Comparison of ENCODE assay signal across 8 cellular contexts in the genomic region with DNA sequence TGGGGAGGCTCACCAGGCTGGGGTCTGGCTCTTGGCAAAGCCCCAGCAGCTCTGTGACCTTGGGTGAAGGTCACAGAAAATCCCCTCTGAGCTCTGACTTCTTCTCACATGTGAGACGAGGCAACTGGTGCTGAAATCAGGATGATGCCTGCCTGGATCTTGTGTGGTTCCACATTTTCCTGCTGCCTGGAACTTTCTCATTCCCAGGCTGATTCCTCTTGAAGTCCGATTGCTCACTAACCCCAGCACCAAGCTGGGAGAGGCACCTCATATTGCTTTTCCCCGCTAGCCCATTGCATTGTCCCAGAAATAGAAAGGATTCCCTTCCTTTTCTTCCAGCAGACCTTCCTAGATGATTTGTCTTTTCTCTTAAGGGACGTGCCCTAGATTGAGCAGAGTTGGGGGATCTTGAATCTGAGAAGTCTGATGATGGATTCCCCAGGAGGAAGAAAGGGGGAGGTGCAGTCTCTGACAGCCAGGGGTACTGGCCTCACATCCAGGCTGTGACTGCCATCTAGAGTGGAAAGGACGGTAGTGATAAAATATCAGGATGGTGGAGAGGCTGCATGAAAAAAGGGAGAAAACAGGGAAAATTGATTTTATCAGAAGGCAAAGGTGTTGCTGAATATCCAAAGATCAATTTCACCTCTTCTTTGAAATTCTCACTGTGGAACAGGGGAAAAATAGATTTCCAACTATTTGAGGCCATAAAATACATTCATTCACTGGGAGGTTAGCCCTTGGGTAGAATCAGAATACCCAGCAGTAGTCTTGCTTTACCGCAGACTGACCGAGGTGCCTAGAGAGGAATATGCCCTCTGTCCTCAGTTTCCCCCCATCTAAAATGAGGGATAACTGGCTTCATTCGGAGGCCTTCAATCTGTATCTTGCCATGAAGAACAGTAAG.
DNase-seq lines count a peak whose midpoint lies in the region; ATAC-seq and TF ChIP-seq lines count a peak whose summit lies in the region.

No MANE protein-coding gene starts in this region.

- H3K4me3 Mint-ChIP-seq in activated naive CD8-positive, alpha-beta T cell treated with anti-CD3 and anti-CD28 coated beads for 36 hours, result no peak overlapping the region
- no peak overlapping the region for H3K4me3 Mint-ChIP-seq in glutamatergic neuron (ENCODE audit: unreplicated experiment)

- H3K4me1 ChIP-seq in ovary (ENCODE audit: insufficient read depth), result no peaks in the 10 kb centered on the region

- H3K27ac ChIP-seq in ovary, result no peak overlapping the region

- intact Hi-C loops in ovary (cut with DNase I), result loop anchor here in 2 of 4 donors (5.0 to 10.0 kb wide), 2 partner anchors 413 to 415 kb away; a partner anchor contains a TSS

- peak; percentile 69 for TF ChIP-seq CTCF in glutamatergic neuron (IDR thresholded peaks at IDR 0.05; ENCODE audit: partially characterized antibody, unreplicated experiment)
- TF ChIP-seq CTCF in ovary (IDR thresholded peaks at IDR 0.05), result peak; percentile 42 to 68 (median 50)

- H3K27me3 Mint-ChIP-seq in activated naive CD8-positive, alpha-beta T cell treated with anti-CD3 and anti-CD28 coated beads for 36 hours, result no peaks in the 10 kb centered on the region
- no peaks in the 10 kb centered on the region for H3K27me3 Mint-ChIP-seq in glutamatergic neuron (ENCODE audit: unreplicated experiment)

- TF ChIP-seq POLR2A in ovary (IDR thresholded peaks at IDR 0.05), result no peak

- H3K9me3 ChIP-seq in ovary, result no peaks in the 10 kb centered on the region

- ATAC-seq in GM19035 (IDR thresholded peaks at IDR 0.05; ENCODE audit: unreplicated experiment) (peak; percentile 67), HG03521 (IDR thresholded peaks at IDR 0.05; ENCODE audit: unreplicated experiment) (peak; percentile 62), HG03095 (IDR thresholded peaks at IDR 0.05; ENCODE audit: unreplicated experiment) (no peak)

- H3K27me3 ChIP-seq in ovary, result no peaks in the 10 kb centered on the region

- H3K36me3 ChIP-seq in ovary, result no peaks in the 10 kb centered on the region

- TF ChIP-seq EP300 in ovary (IDR thresholded peaks at IDR 0.05), result no peak

- no peak overlapping the region for H3K4me3 ChIP-seq in ovary

- DNase-seq in COR-L47 (lab: John Stamatoyannopoulos, UW) (peak; percentile 71), NOMO-1 treated with DMSO at 0.1 percent for 48 hours (lab: John Stamatoyannopoulos, UW; ENCODE audit: unreplicated experiment) (peak; percentile 59), glutamatergic neuron (peak; percentile 63), ovary (peak in 3 of 5 donors; percentile 29 to 40 (median 40))
- DNase-seq in activated naive CD8-positive, alpha-beta T cell treated with anti-CD3 and anti-CD28 coated beads for 36 hours, result peak; percentile 56

- H3K4me1 Mint-ChIP-seq in activated naive CD8-positive, alpha-beta T cell treated with anti-CD3 and anti-CD28 coated beads for 36 hours, result peaks cover 17% of the 10 kb centered on the region
- H3K4me1 Mint-ChIP-seq in glutamatergic neuron (ENCODE audit: low read depth, unreplicated experiment), result peaks cover 7% of the 10 kb centered on the region

- H3K36me3 Mint-ChIP-seq in activated naive CD8-positive, alpha-beta T cell treated with anti-CD3 and anti-CD28 coated beads for 36 hours, result peaks cover 5% of the 10 kb centered on the region
- no peaks in the 10 kb centered on the region for H3K36me3 Mint-ChIP-seq in glutamatergic neuron (ENCODE audit: unreplicated experiment)

- H3K9me3 Mint-ChIP-seq in activated naive CD8-positive, alpha-beta T cell treated with anti-CD3 and anti-CD28 coated beads for 36 hours, result no peaks in the 10 kb centered on the region
- H3K9me3 Mint-ChIP-seq in glutamatergic neuron (ENCODE audit: unreplicated experiment), result no peaks in the 10 kb centered on the region

- H3K27ac Mint-ChIP-seq in activated naive CD8-positive, alpha-beta T cell treated with anti-CD3 and anti-CD28 coated beads for 36 hours, result peak overlapping the region; percentile 11
- H3K27ac Mint-ChIP-seq in glutamatergic neuron (ENCODE audit: unreplicated experiment), result no peak overlapping the region

- WGBS in ovary, 3 donors, result 35 to 40% (median 37%) methylated on average over 8 of the region's 8 CpGs
